ENCODE assay signal across 21 cellular contexts in the genomic region with DNA sequence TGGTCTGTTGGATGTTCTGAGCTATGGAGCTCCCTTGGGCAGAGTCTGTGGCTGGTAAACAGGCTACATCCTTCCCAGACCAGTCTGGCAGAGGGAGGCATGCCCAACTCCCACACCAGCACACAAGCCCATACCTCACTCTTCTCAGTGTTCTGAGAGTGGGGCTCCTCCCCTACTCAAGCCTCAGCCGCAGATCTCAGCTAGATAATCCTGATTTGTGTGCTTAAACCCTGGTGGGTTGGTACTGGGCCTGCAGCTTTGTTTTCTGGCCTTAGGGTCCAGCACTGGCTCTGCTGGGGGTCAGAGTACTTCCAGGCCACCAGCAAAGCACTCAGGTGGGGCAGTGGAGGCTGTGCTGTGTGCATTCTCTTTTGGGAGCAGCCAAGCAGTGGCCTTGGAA.
"Had no signal": no experiment of that assay in that cellular context is flagged by ENCODE, and none has a peak within 500 bp of the region (broad histone marks: within the 10 kb centered on the region; RNA-seq: fewer than 3 reads in every experiment).

No MANE protein-coding gene starts in this region.

- H3K27ac Mint-ChIP-seq: naive thymus-derived CD4-positive, alpha-beta T cell; type B pancreatic cell had no signal

- H3K27me3 ChIP-seq: gastrocnemius medialis, testis, tibial artery had no signal

- DNase-seq: dorsolateral prefrontal cortex; effector CD4-positive, alpha-beta T cell; gastrocnemius medialis; head of caudate nucleus; kidney; mesenchymal stem cell; midbrain; naive thymus-derived CD4-positive, alpha-beta T cell; stimulated activated CD4-positive, alpha-beta T cell treated with anti-CD3 and anti-CD28 coated beads, Interleukin-12 subunit alpha, Interleukin-12 subunit beta, amount 100 ng/mL, for 4 hours; stimulated activated CD4-positive, alpha-beta T cell treated with anti-CD3 and anti-CD28 coated beads, Interleukin-1b, Interleukin-23, amount 100 ng/mL, for 48 hours; stimulated activated CD4-positive, alpha-beta T cell treated with anti-CD3 and anti-CD28 coated beads, Interleukin-4, amount 100 ng/mL, for 1 hour; stimulated activated CD8-positive, alpha-beta memory T cell treated with anti-CD3 and anti-CD28 coated beads, Interleukin-4, amount 100 ng/mL, for 48 hours; stimulated activated naive CD8-positive, alpha-beta T cell treated with anti-CD3 and anti-CD28 coated beads, Interleukin-15, Interleukin-2, amounts not matched to agents 100 U/mL and 50 U/mL, for 24 hours; substantia nigra; testis; tibial artery had no signal

- H3K36me3 Mint-ChIP-seq: naive thymus-derived CD4-positive, alpha-beta T cell; type B pancreatic cell had no signal

- H3K4me3 Mint-ChIP-seq: naive thymus-derived CD4-positive, alpha-beta T cell; type B pancreatic cell had no signal

- H3K9ac ChIP-seq: parathyroid adenoma had no signal

- H3K9me3 Mint-ChIP-seq: type B pancreatic cell had no signal

- ATAC-seq: gastrocnemius medialis; left lobe of liver; naive thymus-derived CD4-positive, alpha-beta T cell; sciatic nerve; stimulated activated naive CD8-positive, alpha-beta T cell treated with anti-CD3 and anti-CD28 coated beads, Interleukin-15, Interleukin-2, amounts not matched to agents 100 U/mL and 50 U/mL, for 24 hours had no signal

- H2AFZ ChIP-seq: parathyroid adenoma had no signal

- H3K27ac ChIP-seq: dorsolateral prefrontal cortex, gastrocnemius medialis, parathyroid adenoma, testis, tibial artery had no signal

- H3K4me1 ChIP-seq: gastrocnemius medialis, parathyroid adenoma, testis, tibial artery had no signal

- H3K4me2 ChIP-seq: smooth muscle cell had no signal

- H3K79me2 ChIP-seq: parathyroid adenoma had no signal

- H3K9me3 ChIP-seq: gastrocnemius medialis, testis, tibial artery had no signal
